In the genomic region with DNA sequence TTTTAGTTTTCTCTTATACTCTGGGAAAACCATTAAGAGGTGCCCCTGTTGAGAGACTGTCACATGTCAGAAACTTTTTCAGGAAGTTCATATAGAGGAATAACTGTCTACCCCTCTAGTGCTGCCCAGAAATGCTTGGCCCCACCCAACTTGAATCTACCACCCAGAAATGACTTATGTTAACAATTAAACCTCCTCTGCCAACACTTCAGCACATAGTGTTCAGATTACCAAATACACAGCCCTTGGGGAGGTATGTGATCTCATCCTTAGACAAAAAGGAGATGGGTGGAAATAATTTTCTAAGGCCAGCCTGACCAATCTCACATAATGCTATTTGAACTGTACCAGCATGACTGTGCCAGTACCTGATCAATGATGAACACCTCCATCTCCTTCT, we compare ENCODE assay signal across 21 cellular contexts. TPM values are rescaled to one million over a fixed set of nuclear protein-coding genes. Genes with fewer than 3 reads are reported as not detected.
DNase-seq lines count a peak whose midpoint lies in the region; ATAC-seq and TF ChIP-seq lines count a peak whose summit lies in the region.
"Had no signal": no experiment of that assay in that cellular context is flagged by ENCODE, and none has a peak within 500 bp of the region (broad histone marks: within the 10 kb centered on the region; RNA-seq: fewer than 3 reads in every experiment).

No MANE protein-coding gene starts in this region.

- H3K9ac ChIP-seq in adipocyte (ENCODE audit: low read length) = peak overlapping the region; percentile 38
- H3K9ac ChIP-seq: KMS-11 had no signal

- H3K36me3 Mint-ChIP-seq in CD8-positive, alpha-beta T cell = no peaks in the 10 kb centered on the region

- H3K27me3 ChIP-seq in adipocyte (replicated peaks; ENCODE audit: control insufficient read depth, insufficient read depth, low read length) = no peaks in the 10 kb centered on the region
- no peaks in the 10 kb centered on the region for H3K27me3 ChIP-seq in gastroesophageal sphincter
- no peaks in the 10 kb centered on the region for H3K27me3 ChIP-seq in CD8-positive, alpha-beta T cell (ENCODE audit: insufficient read depth, low read length)
- H3K27me3 ChIP-seq: MG63 had no signal

- no peaks in the 10 kb centered on the region for H3K27me3 Mint-ChIP-seq in CD8-positive, alpha-beta T cell (ENCODE audit: low read depth)

- H3K4me1 ChIP-seq in adipocyte (ENCODE audit: control insufficient read depth, insufficient read depth, low read length) (peaks cover 25% of the 10 kb centered on the region), gastroesophageal sphincter (no peaks in the 10 kb centered on the region)
- H3K4me1 ChIP-seq in CD8-positive, alpha-beta T cell (ENCODE audit: insufficient read depth, low read length) = no peaks in the 10 kb centered on the region
- H3K4me1 ChIP-seq: Caco-2 had no signal

- ATAC-seq in gastroesophageal sphincter (peak; percentile 70), GM18868 (IDR thresholded peaks at IDR 0.05; ENCODE audit: unreplicated experiment) (no peak)
- ATAC-seq in CD8-positive, alpha-beta T cell = no peak
- ATAC-seq: HepG2 had no signal

- H3K27ac Mint-ChIP-seq in CD8-positive, alpha-beta T cell = no peak overlapping the region

- H3K4me3 ChIP-seq in adipocyte (ENCODE audit: low read length) = no peak overlapping the region
- no peak overlapping the region for H3K4me3 ChIP-seq in choroid plexus epithelial cell (ENCODE audit: low read depth, low read length)
- H3K4me3 ChIP-seq in gastroesophageal sphincter = no peak overlapping the region
- H3K4me3 ChIP-seq in skeletal muscle cell (ENCODE audit: low read depth, low read length) = no peak overlapping the region
- H3K4me3 ChIP-seq in CD8-positive, alpha-beta T cell (ENCODE audit: low read depth, low read length) = no peak overlapping the region
- H3K4me3 ChIP-seq: MG63 had no signal

- H3K9me3 ChIP-seq in adipocyte (ENCODE audit: control insufficient read depth, low read length) (no peaks in the 10 kb centered on the region), gastroesophageal sphincter (no peaks in the 10 kb centered on the region)
- H3K9me3 ChIP-seq in CD8-positive, alpha-beta T cell (ENCODE audit: low read length) = no peaks in the 10 kb centered on the region
- H3K9me3 ChIP-seq: Caco-2, MG63 had no signal

- TF ChIP-seq CTCF in choroid plexus epithelial cell (conservative IDR thresholded peaks at IDR 0.05; ENCODE audit: low read depth, low read length) (no peak), gastroesophageal sphincter (IDR thresholded peaks at IDR 0.05) (no peak)
- no peak for TF ChIP-seq CTCF in CD8-positive, alpha-beta T cell (IDR thresholded peaks at IDR 0.05)

- H3K27ac ChIP-seq in gastroesophageal sphincter = no peak overlapping the region
- H3K27ac ChIP-seq in CD8-positive, alpha-beta T cell (ENCODE audit: low read depth, low read length) = no peak overlapping the region
- H3K27ac ChIP-seq: KMS-11 had no signal

- H3K4me3 Mint-ChIP-seq in CD8-positive, alpha-beta T cell = no peak overlapping the region

- H3K9me3 Mint-ChIP-seq in CD8-positive, alpha-beta T cell = no peaks in the 10 kb centered on the region

- CTCF ChIA-PET in CD8-positive, alpha-beta T cell (lab: Charles Lee) = no interaction called here

- H3K36me3 ChIP-seq in adipocyte (ENCODE audit: control insufficient read depth, insufficient read depth, low read length, severe bottlenecking) (no peaks in the 10 kb centered on the region), gastroesophageal sphincter (no peaks in the 10 kb centered on the region)
- H3K36me3 ChIP-seq in CD8-positive, alpha-beta T cell (ENCODE audit: insufficient read depth, low read length) = no peaks in the 10 kb centered on the region
- H3K36me3 ChIP-seq: MG63 had no signal

- no peaks in the 10 kb centered on the region for H3K4me1 Mint-ChIP-seq in CD8-positive, alpha-beta T cell (ENCODE audit: low read depth)

- TF ChIP-seq POLR2A in gastroesophageal sphincter (IDR thresholded peaks at IDR 0.05) = no peak

- POLR2A ChIA-PET in CD8-positive, alpha-beta T cell (lab: Charles Lee) = no interaction called here

- TF ChIP-seq EP300 in gastroesophageal sphincter (IDR thresholded peaks at IDR 0.05) = no peak

- DNase-seq in adipocyte (ENCODE audit: low read depth) (peak; percentile 61), choroid plexus epithelial cell (ENCODE audit: low read depth) (peak; percentile 29), skeletal muscle cell (ENCODE audit: low read depth) (peak; percentile 80), NCI-H2107 treated with DMSO at 0.1 percent for 48 hours (lab: John Stamatoyannopoulos, UW; ENCODE audit: unreplicated experiment) (no peak), T-helper 9 cell (no peak)
- DNase-seq in CD8-positive, alpha-beta T cell = no peak
- DNase-seq: Caco-2; DMS153; MG63; NCI-H1092; NCI-H1694; NCI-H2227 treated with DMSO at 0.1 percent for 48 hours; NCI-H524 treated with DMSO at 0.1 percent for 48 hours; NK-92 treated with Interleukin-12 subunit alpha and Interleukin-12 subunit beta, amount 100 ng/mL, for 24 hours; SIG-M5 had no signal

- intact Hi-C loops in CD8-positive, alpha-beta T cell (cut with DNase I, micrococcal nuclease) = no loop called here

RNA-seq across cellular contexts. Expression of gene CCDC169, which starts 35.6 kb away (rescaled TPM):
- 1 to 10 TPM in 1 of 4 donors, under 1 TPM in 2, not detected in 1; 0.46 to 5.6 (median 0.94) TPM for total RNA-seq in gastroesophageal sphincter
- total RNA-seq in CD8-positive, alpha-beta T cell = not detected
- total RNA-seq: Caco-2, OCI-LY7 had no signal

RNA-seq across cellular contexts. Expression of gene SOHLH2, which starts 47.6 kb away (rescaled TPM):
- total RNA-seq in gastroesophageal sphincter = under 1 TPM in 3 of 4 donors, not detected in 1; 0.19 to 0.47 (median 0.27) TPM
- not detected for total RNA-seq in CD8-positive, alpha-beta T cell
- total RNA-seq: Caco-2, HepG2, OCI-LY7, RPMI7951 had no signal

Comparison
In these comparisons a context has a peak if more than half of its experiments do, and no peak if none do; other contexts are left out.
1. DNase-seq: peak in adipocyte (single experiment), choroid plexus epithelial cell (single experiment) and skeletal muscle cell (single experiment); none in NCI-H2107 treated with DMSO at 0.1 percent for 48 hours (single experiment), T-helper 9 cell (single experiment) and CD8-positive, alpha-beta T cell (0 of 7).